In the genomic region with DNA sequence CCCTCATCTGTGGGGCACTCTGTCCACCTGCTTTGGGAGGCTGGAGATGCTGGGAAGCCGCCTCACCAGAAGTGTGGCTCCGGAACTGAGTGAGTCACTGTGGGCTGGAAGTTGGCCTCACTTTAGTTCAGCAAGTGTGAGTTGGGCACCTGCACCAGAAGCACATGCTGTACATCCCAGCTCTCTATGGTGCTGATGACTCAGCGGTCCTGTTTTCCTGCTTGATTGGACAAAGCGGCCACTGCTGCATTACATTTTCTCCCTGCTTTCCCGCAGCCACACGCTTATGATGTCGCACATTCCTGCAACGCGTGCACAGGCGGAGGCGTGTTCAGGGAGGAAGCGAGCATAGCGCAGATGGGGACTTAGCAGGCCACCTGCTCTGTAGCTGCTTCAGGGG, we compare ENCODE assay signal across 14 cellular contexts. TPM values are rescaled to one million over a fixed set of nuclear protein-coding genes. Genes with fewer than 3 reads are reported as not detected.
DNase-seq lines count a peak whose midpoint lies in the region; ATAC-seq and TF ChIP-seq lines count a peak whose summit lies in the region.
"Had no signal": no experiment of that assay in that cellular context is flagged by ENCODE, and none has a peak within 500 bp of the region (broad histone marks: within the 10 kb centered on the region; RNA-seq: fewer than 3 reads in every experiment).

No MANE protein-coding gene starts in this region.

- peaks cover 0 to 3% of the 10 kb centered on the region in 2 donors for H3K27me3 Mint-ChIP-seq in natural killer cell (ENCODE audit: low read depth in 2 of 2)

- intact Hi-C loops in natural killer cell (cut with micrococcal nuclease): no loop called here
- intact Hi-C loops in sigmoid colon (cut with DNase I): no loop called here
- intact Hi-C loops in vagina (cut with DNase I): no loop called here

- no peaks in the 10 kb centered on the region for H3K9me3 Mint-ChIP-seq in natural killer cell
- H3K9me3 Mint-ChIP-seq: activated T-cell treated with anti-CD3 and anti-CD28 coated beads, Interleukin-2, amount 50 U/mL, for 24 hours; GM23338 had no signal

- peaks cover 11 to 13% of the 10 kb centered on the region in 2 donors for H3K4me1 Mint-ChIP-seq in natural killer cell
- H3K4me1 Mint-ChIP-seq: GM23338, neural progenitor cell had no signal

- 62 to 95% methylated on average over 13 of the region's 13 CpGs for WGBS in sigmoid colon, 2 donors

- H3K27ac Mint-ChIP-seq in natural killer cell: no peak overlapping the region
- H3K27ac Mint-ChIP-seq: activated T-cell treated with anti-CD3 and anti-CD28 coated beads, Interleukin-2, amount 50 U/mL, for 24 hours; GM23338 had no signal

- H3K4me3 ChIP-seq in sigmoid colon (no peak overlapping the region), vagina (no peak overlapping the region)
- H3K4me3 ChIP-seq: GM23338, neural progenitor cell had no signal

- H3K27ac ChIP-seq in sigmoid colon (no peak overlapping the region), vagina (no peak overlapping the region)
- H3K27ac ChIP-seq: neural progenitor cell, VCaP had no signal

- H3K36me3 ChIP-seq in sigmoid colon: no peaks in the 10 kb centered on the region
- H3K36me3 ChIP-seq in vagina: no peaks in the 10 kb centered on the region
- H3K36me3 ChIP-seq: neural progenitor cell had no signal

- TF ChIP-seq POLR2A in sigmoid colon (IDR thresholded peaks at IDR 0.05) (no peak), vagina (IDR thresholded peaks at IDR 0.05) (no peak)

- DNase-seq in EH (ENCODE audit: low read depth) (peak; percentile 77), MV-4-11 (lab: John Stamatoyannopoulos, UW) (peak; percentile 16), cerebellar cortex (ENCODE audit: low spot score) (peak; percentile 48), natural killer cell (no peak), NCI-H2171 treated with DMSO at 0.1 percent for 48 hours (lab: John Stamatoyannopoulos, UW) (no peak), germinal center (ENCODE audit: low spot score) (no peak), sigmoid colon (no peak), vagina (ENCODE audit: extremely low spot score in 2 of 2) (no peak)
- DNase-seq: activated T-cell treated with anti-CD3 and anti-CD28 coated beads, Interleukin-2, amount 50 U/mL, for 24 hours; DMS 273 treated with DMSO at 0.1 percent for 48 hours; NCI-H1048 had no signal

- no peak for TF ChIP-seq CTCF in natural killer cell (IDR thresholded peaks at IDR 0.05)
- TF ChIP-seq CTCF in sigmoid colon (IDR thresholded peaks at IDR 0.05): no peak
- no peak for TF ChIP-seq CTCF in vagina (IDR thresholded peaks at IDR 0.05)

- ATAC-seq in natural killer cell: no peak
- ATAC-seq: GM23338 had no signal

- no peaks in the 10 kb centered on the region for H3K36me3 Mint-ChIP-seq in natural killer cell

- TF ChIP-seq EP300 in sigmoid colon (IDR thresholded peaks at IDR 0.05): no peak

- H3K4me3 Mint-ChIP-seq in natural killer cell: peak overlapping the region; percentile 13
- H3K4me3 Mint-ChIP-seq: activated T-cell treated with anti-CD3 and anti-CD28 coated beads, Interleukin-2, amount 50 U/mL, for 24 hours; GM23338; neural progenitor cell had no signal

- no peaks in the 10 kb centered on the region for H3K27me3 ChIP-seq in sigmoid colon
- H3K27me3 ChIP-seq in vagina: no peaks in the 10 kb centered on the region
- H3K27me3 ChIP-seq: neural progenitor cell had no signal

- H3K4me1 ChIP-seq in sigmoid colon: no peaks in the 10 kb centered on the region
- no peaks in the 10 kb centered on the region for H3K4me1 ChIP-seq in vagina
- H3K4me1 ChIP-seq: neural progenitor cell had no signal

- H3K9me3 ChIP-seq in sigmoid colon (no peaks in the 10 kb centered on the region), vagina (no peaks in the 10 kb centered on the region)

RNA-seq across cellular contexts. Expression of gene CLDN34, which starts 26.8 kb away (rescaled TPM):
- total RNA-seq in natural killer cell (not detected), sigmoid colon (1 to 10 TPM in 1 of 4 donors, under 1 TPM in 1, not detected in 2; 0.68 to 2.2 TPM), vagina (not detected)
- polyA plus RNA-seq in sigmoid colon: under 1 TPM in 1 of 3 donors, not detected in 2; 0.16 TPM
- total RNA-seq: GM23338 had no signal
- polyA plus RNA-seq: GM23338 had no signal

Comparison
In these comparisons a context has a peak if more than half of its experiments do, and no peak if none do; other contexts are left out.
1. DNase-seq: peak in EH (single experiment), MV-4-11 (single experiment) and cerebellar cortex (single experiment); none in natural killer cell (single experiment), NCI-H2171 treated with DMSO at 0.1 percent for 48 hours (single experiment), germinal center (single experiment), sigmoid colon (single experiment) and vagina (0 of 2).